Comparison of ENCODE assay signal across 5 cellular contexts in the genomic region with DNA sequence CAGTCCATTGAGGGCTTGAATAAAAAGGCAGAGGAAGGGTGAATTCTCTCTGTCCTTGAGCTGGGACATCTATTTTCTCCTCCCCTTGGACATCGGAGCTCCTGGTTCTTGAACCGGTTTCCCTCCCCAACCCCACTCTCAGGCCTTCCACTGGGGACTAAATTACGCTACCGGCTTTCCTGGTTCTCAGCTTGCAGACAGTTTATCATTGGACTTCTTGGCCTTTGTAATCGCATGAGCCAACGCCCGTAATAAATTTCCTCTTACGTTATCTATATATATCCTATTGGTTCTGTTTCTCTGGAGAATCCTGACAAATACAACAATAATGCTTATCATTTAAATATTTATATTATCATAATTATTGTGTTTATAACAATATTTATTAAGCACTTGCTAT.
"Had no signal": no experiment of that assay in that cellular context is flagged by ENCODE, and none has a peak within 500 bp of the region (broad histone marks: within the 10 kb centered on the region; RNA-seq: fewer than 3 reads in every experiment).

No MANE protein-coding gene starts in this region.

- H3K36me3 Mint-ChIP-seq: IgD-negative memory B cell had no signal

- H3K27me3 Mint-ChIP-seq: IgD-negative memory B cell had no signal

- DNase-seq: H9, HCEC 1CT had no signal

- H3K4me3 ChIP-seq: GM23338 had no signal

- H3K4me3 Mint-ChIP-seq: GM23338, H9 had no signal

- H3K27ac Mint-ChIP-seq: GM23338, H9 had no signal

- ATAC-seq: HepG2 had no signal
